Comparison of ENCODE assay signal across 1 cellular context in the genomic region with DNA sequence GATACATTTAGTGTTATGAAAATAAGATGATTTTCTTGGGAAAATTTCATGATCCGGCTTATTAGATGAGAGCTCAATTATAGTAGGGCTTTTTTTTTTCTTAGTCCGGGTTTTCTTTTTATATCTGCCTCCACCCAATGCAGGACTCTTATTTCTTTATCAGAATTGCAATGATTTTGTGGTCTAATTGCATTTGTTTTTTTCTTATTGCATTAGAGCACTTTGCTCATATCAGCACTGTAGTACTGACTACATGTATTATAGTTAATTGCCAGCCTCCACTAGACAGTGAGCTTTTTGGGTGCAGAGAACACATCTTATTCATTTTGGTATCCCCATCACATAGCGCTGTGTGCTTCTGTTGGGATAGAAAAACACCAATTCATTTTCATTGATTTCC.
A peak's percentile ranks its signal among the peaks of the same experiment; 100 is the strongest.
TF ChIP-seq lines count a peak whose summit lies in the region.

No MANE protein-coding gene starts in this region.

TF ChIP-seq in SK-N-SH, 30 proteins besides CTCF, POLR2A, EP300 and RAD21:
- TF ChIP-seq, protein P1, sequence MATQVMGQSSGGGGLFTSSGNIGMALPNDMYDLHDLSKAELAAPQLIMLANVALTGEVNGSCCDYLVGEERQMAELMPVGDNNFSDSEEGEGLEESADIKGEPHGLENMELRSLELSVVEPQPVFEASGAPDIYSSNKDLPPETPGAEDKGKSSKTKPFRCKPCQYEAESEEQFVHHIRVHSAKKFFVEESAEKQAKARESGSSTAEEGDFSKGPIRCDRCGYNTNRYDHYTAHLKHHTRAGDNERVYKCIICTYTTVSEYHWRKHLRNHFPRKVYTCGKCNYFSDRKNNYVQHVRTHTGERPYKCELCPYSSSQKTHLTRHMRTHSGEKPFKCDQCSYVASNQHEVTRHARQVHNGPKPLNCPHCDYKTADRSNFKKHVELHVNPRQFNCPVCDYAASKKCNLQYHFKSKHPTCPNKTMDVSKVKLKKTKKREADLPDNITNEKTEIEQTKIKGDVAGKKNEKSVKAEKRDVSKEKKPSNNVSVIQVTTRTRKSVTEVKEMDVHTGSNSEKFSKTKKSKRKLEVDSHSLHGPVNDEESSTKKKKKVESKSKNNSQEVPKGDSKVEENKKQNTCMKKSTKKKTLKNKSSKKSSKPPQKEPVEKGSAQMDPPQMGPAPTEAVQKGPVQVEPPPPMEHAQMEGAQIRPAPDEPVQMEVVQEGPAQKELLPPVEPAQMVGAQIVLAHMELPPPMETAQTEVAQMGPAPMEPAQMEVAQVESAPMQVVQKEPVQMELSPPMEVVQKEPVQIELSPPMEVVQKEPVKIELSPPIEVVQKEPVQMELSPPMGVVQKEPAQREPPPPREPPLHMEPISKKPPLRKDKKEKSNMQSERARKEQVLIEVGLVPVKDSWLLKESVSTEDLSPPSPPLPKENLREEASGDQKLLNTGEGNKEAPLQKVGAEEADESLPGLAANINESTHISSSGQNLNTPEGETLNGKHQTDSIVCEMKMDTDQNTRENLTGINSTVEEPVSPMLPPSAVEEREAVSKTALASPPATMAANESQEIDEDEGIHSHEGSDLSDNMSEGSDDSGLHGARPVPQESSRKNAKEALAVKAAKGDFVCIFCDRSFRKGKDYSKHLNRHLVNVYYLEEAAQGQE (IDR thresholded peaks at IDR 0.05; ENCODE audit: low read depth, low read length), result no peak
- TF ChIP-seq FOXJ3 (CRISPR knock-in tag; IDR thresholded peaks at IDR 0.05) (no peak), GATA2 (CRISPR knock-in tag; IDR thresholded peaks at IDR 0.05) (peak; percentile 47; the same call in 1 of the 2 replicates)
